Comparison of ENCODE assay signal across 15 cellular contexts in genomic region chr10:69464401-69464800, GRCh38. TPM values are rescaled to one million over a fixed set of nuclear protein-coding genes. Genes with fewer than 3 reads are reported as not detected.
DNase-seq lines count a peak whose midpoint lies in the region; ATAC-seq, FAIRE-seq and TF ChIP-seq lines count a peak whose summit lies in the region.
"Had no signal": no experiment of that assay in that cellular context is flagged by ENCODE, and none has a peak within 500 bp of the region (broad histone marks: within the 10 kb centered on the region; RNA-seq: fewer than 3 reads in every experiment).

No MANE protein-coding gene starts in this region.

- DNase-seq in HepG2 (ENCODE audit: low spot score) (no peak), esophagus muscularis mucosa (ENCODE audit: extremely low spot score) (no peak), prostate gland (ENCODE audit: low spot score) (no peak), NCI-H526 treated with DMSO at 0.1 percent for 48 hours (lab: John Stamatoyannopoulos, UW) (no peak)
- DNase-seq in stimulated activated CD4-positive, alpha-beta T cell treated with anti-CD3 and anti-CD28 coated beads, Interleukin-2, amount 100 ng/mL, for 48 hours, result no peak
- DNase-seq: activated naive CD4-positive, alpha-beta T cell treated with anti-CD3 and anti-CD28 coated beads, Interleukin-2, amount 50 U/mL, for 16 hours; MM.1S; NCI-H2227 treated with DMSO at 0.1 percent for 48 hours; stimulated activated CD4-positive, alpha-beta T cell treated with anti-CD3 and anti-CD28 coated beads, Interleukin-12 subunit alpha, Interleukin-12 subunit beta, amount 100 ng/mL, for 4 hours had no signal

- POLR2A ChIA-PET in HepG2 (lab: Yijun Ruan, JAX), result no interaction called here

- intact Hi-C loops in HepG2 (cut with micrococcal nuclease; ENCODE audit: unreplicated experiment), result no loop called here
- intact Hi-C loops in esophagus muscularis mucosa (cut with DNase I), result no loop called here
- intact Hi-C loops in prostate gland (cut with DNase I), result no loop called here

- FAIRE-seq in HepG2 (lab: Jason Lieb, UNC), result no peak
- FAIRE-seq: colon had no signal

- in situ Hi-C loops in HepG2 (cut with HindIII; ENCODE audit: extremely low pct_ligation_motif_present, low pct_unique_long_range_greater_than_20kb), result no loop called here

- ATAC-seq in HepG2, result no peak
- ATAC-seq in GM18858 (IDR thresholded peaks at IDR 0.05; ENCODE audit: unreplicated experiment), result no peak
- ATAC-seq in HG02981 (IDR thresholded peaks at IDR 0.05; ENCODE audit: unreplicated experiment), result no peak

- H3K9ac ChIP-seq in liver (ENCODE audit: low read depth in 1 of 2, low read length in 2 of 2) (no peak overlapping the region), HepG2 (ENCODE audit: insufficient read depth, low read depth, low read length) (no peak overlapping the region)

- no peaks in the 10 kb centered on the region for H4K20me1 ChIP-seq in HepG2 (ENCODE audit: insufficient read depth, low read length)

- H3K4me1 ChIP-seq in liver (ENCODE audit: control insufficient read depth in 4 of 4, insufficient read depth in 4 of 4, low read length in 3 of 4), result peaks cover 0 to 6% (median 2%) of the 10 kb centered on the region in 4 donors
- peaks cover 11% of the 10 kb centered on the region; the same call in 1 of the 2 replicates for H3K4me1 ChIP-seq in HepG2 (ENCODE audit: insufficient read depth, low read length)
- H3K4me1 ChIP-seq in esophagus muscularis mucosa, result peaks cover 81 to 100% (median 100%) of the 10 kb centered on the region in 4 donors
- peaks cover 2% of the 10 kb centered on the region for H3K4me1 ChIP-seq in prostate gland (replicated peaks)

- no peak for TF ChIP-seq RAD21 in liver (IDR thresholded peaks at IDR 0.05)
- TF ChIP-seq RAD21 in HepG2 (CRISPR knock-in tag; IDR thresholded peaks at IDR 0.05), result no peak

- TF ChIP-seq EP300 in HepG2 (IDR thresholded peaks at IDR 0.05; ENCODE audit: low read depth in 2 of 2, low read length in 2 of 2), result no peak
- TF ChIP-seq EP300 in HepG2 (CRISPR knock-in tag; IDR thresholded peaks at IDR 0.05; ENCODE audit: borderline replicate concordance), result no peak
- no peak for TF ChIP-seq EP300 in esophagus muscularis mucosa (IDR thresholded peaks at IDR 0.05)

- no TSS peak for BruUV-seq in HepG2 (replicated peaks; lab: Mats Ljungman, UMichigan)

- H3K79me2 ChIP-seq in HepG2 (ENCODE audit: insufficient read depth, low read length), result no peaks in the 10 kb centered on the region

- TF ChIP-seq CTCF in liver (IDR thresholded peaks at IDR 0.05; ENCODE audit: low read depth, low read length, missing input control) (no peak), HepG2 (CRISPR knock-in tag; IDR thresholded peaks at IDR 0.05) (no peak), esophagus muscularis mucosa (IDR thresholded peaks at IDR 0.05) (no peak), prostate gland (IDR thresholded peaks at IDR 0.05) (no peak)

- TF ChIP-seq POLR2A in HepG2 (IDR thresholded peaks at IDR 0.05; ENCODE audit: insufficient read depth in 1 of 2, low read depth in 2 of 2, low read length in 2 of 2) (no peak), esophagus muscularis mucosa (IDR thresholded peaks at IDR 0.05; ENCODE audit: low read depth) (no peak), prostate gland (IDR thresholded peaks at IDR 0.05) (no peak)

- CTCF ChIA-PET in HepG2 (lab: Yijun Ruan, JAX; ENCODE audit: low intra/inter-chr PET ratio, low total read pairs), result no interaction called here

- 74% methylated on average over 7 of the region's 7 CpGs for WGBS in liver
- WGBS in HepG2 (ENCODE audit: low lambda C conversion rate), result 52% methylated on average over 7 of the region's 7 CpGs
- whole genome bisulfite sequencing in esophagus muscularis mucosa, result 45% methylated on average over 7 of the region's 7 CpGs
- WGBS in prostate gland, result 56% methylated on average over 7 of the region's 7 CpGs

- no peak overlapping the region for H3K4me2 ChIP-seq in HepG2 (ENCODE audit: low read depth, low read length)
- H3K4me2 ChIP-seq: GM23338 had no signal

- peak overlapping the region; percentile 14 to 22 for H3K27ac ChIP-seq in liver (ENCODE audit: low read depth in 1 of 2, low read length in 2 of 2)
- H3K27ac ChIP-seq in HepG2 (ENCODE audit: extremely low read length, insufficient read depth, low read length), result no peak overlapping the region
- H3K27ac ChIP-seq in esophagus muscularis mucosa (replicated peaks in 1 of 4), result peak overlapping the region; percentile 85 to 92 (median 90)
- H3K27ac ChIP-seq in prostate gland, result peak overlapping the region; percentile 33 to 41

- H3K36me3 ChIP-seq in liver (ENCODE audit: control insufficient read depth in 4 of 4, insufficient read depth in 3 of 4, low read depth in 1 of 4, low read length in 3 of 4) (no peaks in the 10 kb centered on the region), HepG2 (replicated peaks in 1 of 2; ENCODE audit: control insufficient read depth in 1 of 2, insufficient read depth in 2 of 2, low read length in 2 of 2) (no peaks in the 10 kb centered on the region), esophagus muscularis mucosa (no peaks in the 10 kb centered on the region), prostate gland (no peaks in the 10 kb centered on the region)

- no peaks in the 10 kb centered on the region for H3K9me3 ChIP-seq in liver (ENCODE audit: control insufficient read depth in 4 of 4, low read length in 3 of 4)
- H3K9me3 ChIP-seq in HepG2 (ENCODE audit: low read length), result no peaks in the 10 kb centered on the region
- no peaks in the 10 kb centered on the region for H3K9me3 ChIP-seq in esophagus muscularis mucosa
- no peaks in the 10 kb centered on the region for H3K9me3 ChIP-seq in prostate gland

- no peak overlapping the region for H2AFZ ChIP-seq in HepG2 (ENCODE audit: low read length)
- H2AFZ ChIP-seq: GM23338 had no signal

- H3K4me3 ChIP-seq in liver (ENCODE audit: low read depth in 1 of 3, low read length in 3 of 3) (no peak overlapping the region), HepG2 (replicated peaks in 1 of 3; ENCODE audit: insufficient read depth in 1 of 3, low read depth in 2 of 3, low read length in 3 of 3) (no peak overlapping the region), esophagus muscularis mucosa (no peak overlapping the region), prostate gland (no peak overlapping the region)
- H3K4me3 ChIP-seq: GM23338 had no signal

- no peaks in the 10 kb centered on the region for H3K27me3 ChIP-seq in liver (ENCODE audit: control insufficient read depth in 4 of 4, insufficient read depth in 4 of 4, low read length in 3 of 4)
- H3K27me3 ChIP-seq in HepG2 (ENCODE audit: control insufficient read depth in 1 of 2, insufficient read depth in 2 of 2, low read length in 2 of 2), result peaks cover 0 to 1% of the 10 kb centered on the region in 2 experiments; a peak in 1 of 5 replicates
- H3K27me3 ChIP-seq in esophagus muscularis mucosa, result no peaks in the 10 kb centered on the region
- no peaks in the 10 kb centered on the region for H3K27me3 ChIP-seq in prostate gland (replicated peaks; ENCODE audit: insufficient read depth)

RNA-seq across cellular contexts. Expression of gene TSPAN15, which starts 13.1 kb away (rescaled TPM):
- total RNA-seq in liver (1 to 10 TPM; 2.6 to 4.0 TPM), HepG2 (2016; rRNA removed; fragmentation: Illumina TruSeq; extraction: Trizol) (0.27 and 0.34 TPM in 2 replicates), esophagus muscularis mucosa (10 to 100 TPM; 40.3 to 59.4 (median 53.5) TPM), prostate gland (10 to 100 TPM; 78.8 to 85.3 TPM)
- polyA plus RNA-seq in liver (1 to 10 TPM; 2.0 to 4.3 TPM), HepG2 (2011; rRNA removed) (3.2 and 5.1 TPM in 2 replicates)
- total RNA-seq in HepG2 (2016; cell fraction: cytosol; rRNA removed; fragmentation: Illumina TruSeq; extraction: Trizol; ENCODE audit: low read depth), result 0.61 and 0.88 TPM in 2 replicates
- total RNA-seq in HepG2 (2016; cell fraction: insoluble cytoplasmic fraction; rRNA removed; fragmentation: Illumina TruSeq; extraction: Trizol), result 0.28 TPM in 2 replicates
- total RNA-seq in HepG2 (2016; cell fraction: membrane; rRNA removed; fragmentation: Illumina TruSeq; extraction: Trizol), result 0.62 and 0.80 TPM in 2 replicates
- total RNA-seq in HepG2 (2016; cell fraction: nucleus; rRNA removed; fragmentation: Illumina TruSeq; extraction: Trizol), result 0.28 and 1.2 TPM in 2 replicates
- 5.3 and 5.4 TPM in 2 replicates for polyA plus RNA-seq in HepG2 (2011; cell fraction: cytosol; rRNA removed)
- polyA plus RNA-seq in HepG2 (2011; cell fraction: nucleus; rRNA removed), result 2.8 and 3.1 TPM in 2 replicates
- 3.9 and 5.4 TPM in 2 replicates for polyA plus RNA-seq in HepG2 (2012)
- polyA plus RNA-seq in HepG2 (2016; cell fraction: cytosol; fragmentation: Illumina TruSeq; extraction: Trizol; ENCODE audit: low read depth), result 0.62 and 0.84 TPM in 2 replicates
- polyA plus RNA-seq in HepG2 (2016; cell fraction: insoluble cytoplasmic fraction; fragmentation: Illumina TruSeq; extraction: Trizol; ENCODE audit: low read depth), result 0.35 and 0.72 TPM in 2 replicates
- 0.59 and 0.94 TPM in 2 replicates for polyA plus RNA-seq in HepG2 (2016; cell fraction: membrane; fragmentation: Illumina TruSeq; extraction: Trizol; ENCODE audit: low read depth)
- polyA plus RNA-seq in HepG2 (2016; cell fraction: nucleus; fragmentation: Illumina TruSeq; extraction: Trizol; ENCODE audit: insufficient read depth, low read depth), result 1.5 and 2.6 TPM in 2 replicates
- 7.5 and 42.0 TPM in 2 replicates for polyA minus RNA-seq in HepG2 (2011; rRNA and poly(A)+ RNA removed; ENCODE audit: low replicate concordance)
- polyA minus RNA-seq in HepG2 (2011; cell fraction: cytosol; rRNA and poly(A)+ RNA removed), result 1.6 and 1.8 TPM in 2 replicates
- polyA minus RNA-seq in HepG2 (2011; cell fraction: nucleus; rRNA and poly(A)+ RNA removed), result 2.8 and 3.5 TPM in 2 replicates

RNA-seq across cellular contexts. Expression of gene TACR2, which starts 47.7 kb away (rescaled TPM):
- under 1 TPM in 1 of 2 donors, not detected in 1; 0.08 TPM for total RNA-seq in liver
- under 1 TPM; 0.12 to 0.18 TPM for polyA plus RNA-seq in liver
- not detected in 2 replicates for total RNA-seq in HepG2 (2016; rRNA removed; fragmentation: Illumina TruSeq; extraction: Trizol)
- total RNA-seq in HepG2 (2016; cell fraction: cytosol; rRNA removed; fragmentation: Illumina TruSeq; extraction: Trizol; ENCODE audit: low read depth), result not detected in 2 replicates
- not detected in 2 replicates for total RNA-seq in HepG2 (2016; cell fraction: insoluble cytoplasmic fraction; rRNA removed; fragmentation: Illumina TruSeq; extraction: Trizol)
- not detected in 2 replicates for total RNA-seq in HepG2 (2016; cell fraction: membrane; rRNA removed; fragmentation: Illumina TruSeq; extraction: Trizol)
- total RNA-seq in HepG2 (2016; cell fraction: nucleus; rRNA removed; fragmentation: Illumina TruSeq; extraction: Trizol), result not detected in 2 replicates
- polyA plus RNA-seq in HepG2 (2011; rRNA removed), result 0.04 TPM in 1 of 2 replicates, not detected in the other
- polyA plus RNA-seq in HepG2 (2011; cell fraction: cytosol; rRNA removed), result 0.03 TPM in 2 replicates
- not detected in 2 replicates for polyA plus RNA-seq in HepG2 (2011; cell fraction: nucleus; rRNA removed)
- polyA plus RNA-seq in HepG2 (2012), result not detected in 2 replicates
- polyA plus RNA-seq in HepG2 (2016; cell fraction: cytosol; fragmentation: Illumina TruSeq; extraction: Trizol; ENCODE audit: low read depth), result not detected in 2 replicates
- polyA plus RNA-seq in HepG2 (2016; cell fraction: insoluble cytoplasmic fraction; fragmentation: Illumina TruSeq; extraction: Trizol; ENCODE audit: low read depth), result not detected in 2 replicates
- polyA plus RNA-seq in HepG2 (2016; cell fraction: membrane; fragmentation: Illumina TruSeq; extraction: Trizol; ENCODE audit: low read depth), result not detected in 2 replicates
- polyA plus RNA-seq in HepG2 (2016; cell fraction: nucleus; fragmentation: Illumina TruSeq; extraction: Trizol; ENCODE audit: insufficient read depth, low read depth), result not detected in 2 replicates
- 0.48 TPM in 1 of 2 replicates, not detected in the other for polyA minus RNA-seq in HepG2 (2011; rRNA and poly(A)+ RNA removed; ENCODE audit: low replicate concordance)
- polyA minus RNA-seq in HepG2 (2011; cell fraction: cytosol; rRNA and poly(A)+ RNA removed), result not detected in 2 replicates
- not detected in 2 replicates for polyA minus RNA-seq in HepG2 (2011; cell fraction: nucleus; rRNA and poly(A)+ RNA removed)
- 10 to 100 TPM; 51.4 to 72.6 (median 68.1) TPM for total RNA-seq in esophagus muscularis mucosa
- 1 to 10 TPM in 1 of 2 donors, under 1 TPM in 1; 0.77 to 2.4 TPM for total RNA-seq in prostate gland
- total RNA-seq: GM23338; T-helper 1 cell treated with Interleukin-12 subunit alpha and Interleukin-12 subunit beta and Interleukin-4 antibody, amounts not matched to agents 30 ng/mL and 1 ng/mL, for 36 hours had no signal
- polyA plus RNA-seq: GM23338 had no signal

Comparison
In these comparisons a context has a peak if more than half of its experiments do, and no peak if none do; other contexts are left out.
1. RNA of gene TSPAN15, which starts 13.1 kb away (total RNA-seq): 78.8 to 85.3 TPM in prostate gland and 40.3 to 59.4 TPM in esophagus muscularis mucosa; 2.6 to 4.0 TPM in liver and 0.27 to 1.2 TPM in HepG2; every median in the first group is over 4 times any median in the second.
2. RNA of gene TACR2, which starts 47.7 kb away (total RNA-seq): 51.4 to 72.6 TPM in esophagus muscularis mucosa; 0.77 to 2.4 TPM in prostate gland, 0.08 TPM in liver and not detected in HepG2; every median in the first group is over 10 times any median in the second.